Comparison of ENCODE assay signal across 8 cellular contexts in genomic region chr21:33915368-33916199, GRCh38. TPM values are rescaled to one million over a fixed set of nuclear protein-coding genes. Genes with fewer than 3 reads are reported as not detected.
DNase-seq lines count a peak whose midpoint lies in the region; ATAC-seq, FAIRE-seq and TF ChIP-seq lines count a peak whose summit lies in the region.

A gene with protein sequence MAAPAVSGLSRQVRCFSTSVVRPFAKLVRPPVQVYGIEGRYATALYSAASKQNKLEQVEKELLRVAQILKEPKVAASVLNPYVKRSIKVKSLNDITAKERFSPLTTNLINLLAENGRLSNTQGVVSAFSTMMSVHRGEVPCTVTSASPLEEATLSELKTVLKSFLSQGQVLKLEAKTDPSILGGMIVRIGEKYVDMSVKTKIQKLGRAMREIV (minus strand): TSS chr21:33915804. CDS start chr21:33915763, 41 bp downstream.

- H3K36me3 ChIP-seq in cardiac muscle cell = peaks cover 22% of the 10 kb centered on the region
- H3K36me3 ChIP-seq in parathyroid adenoma (ENCODE audit: control insufficient read depth, insufficient read depth, low read length) = no peaks in the 10 kb centered on the region
- H3K36me3 ChIP-seq in tibial nerve = peaks cover 0 to 26% (median 6%) of the 10 kb centered on the region in 3 donors

- 0 to 1% (median 1%) methylated on average over 45 of the region's 45 CpGs for WGBS in adipose tissue, 3 donors
- 0 to 1% methylated on average over 38 to 39 of the region's 45 CpGs for WGBS in tibial nerve, 2 donors

- POLR2A ChIA-PET in T-cell (lab: Charles Lee) = interaction anchor here (0.6 to 1.5 kb wide), 2 partner anchors 10 to 33 kb away, joined by 4 read pairs; no protein-coding TSS in a partner anchor

- peak within 1 kb of the TSS; percentile 93 to 95 for H3K27ac Mint-ChIP-seq in T-cell

- H3K4me1 ChIP-seq in cardiac muscle cell (ENCODE audit: low read depth) (peaks cover 17% of the 10 kb centered on the region), parathyroid adenoma (peaks cover 3% of the 10 kb centered on the region), tibial nerve (peaks cover 0 to 25% (median 7%) of the 10 kb centered on the region in 4 donors)

- peak within 1 kb of the TSS; percentile 87 for H2AFZ ChIP-seq in parathyroid adenoma

- peak within 1 kb of the TSS; percentile 64 for H3K4me2 ChIP-seq in parathyroid adenoma (ENCODE audit: low read length)

- TF ChIP-seq EP300 in tibial nerve (IDR thresholded peaks at IDR 0.05) = peak; percentile 94

- peak; percentile 78 for DNase-seq in GM12891 (ENCODE audit: insufficient read length, low spot score)
- peak; percentile 87 for DNase-seq in NCI-H1436 treated with DMSO at 0.1 percent for 48 hours (lab: John Stamatoyannopoulos, UW)
- peak; percentile 88 to 95 (median 93) for DNase-seq in T-cell
- peak; percentile 98 to 99 for DNase-seq in cardiac muscle cell (ENCODE audit: low read depth in 1 of 2, low spot score in 1 of 2)
- peak; percentile 90 to 91 for DNase-seq in tibial nerve (ENCODE audit: low spot score in 2 of 2)

- peak within 1 kb of the TSS; percentile 98 to 99 (median 98) for H3K4me3 Mint-ChIP-seq in T-cell

- peak within 1 kb of the TSS; percentile 81 for H3K4me3 ChIP-seq in cardiac muscle cell
- H3K4me3 ChIP-seq in parathyroid adenoma (ENCODE audit: low read depth, low read length) = peak within 1 kb of the TSS; percentile 87
- H3K4me3 ChIP-seq in tibial nerve = peak within 1 kb of the TSS; percentile 66 to 94 (median 88)

- peak; percentile 96 for TF ChIP-seq POLR2A in GM12891 (IDR thresholded peaks at IDR 0.05; ENCODE audit: low read depth, low read length)
- peak; percentile 53 to 82 for TF ChIP-seq POLR2A in tibial nerve (IDR thresholded peaks at IDR 0.05)

- ATAC-seq in HG02840 (IDR thresholded peaks at IDR 0.05; ENCODE audit: low FRiP score, unreplicated experiment) = peak; percentile 98
- ATAC-seq in T-cell (replicated peaks in 1 of 4) = peak; percentile 99 to 100 (median 100)

- FAIRE-seq in GM12891 (lab: Jason Lieb, UNC) = peak; percentile 99

- no peaks in the 10 kb centered on the region for H3K9me3 Mint-ChIP-seq in T-cell

- peaks cover 18% of the 10 kb centered on the region for H3K36me3 Mint-ChIP-seq in T-cell

- peaks cover 4% of the 10 kb centered on the region for H3K79me2 ChIP-seq in parathyroid adenoma

- H3K27me3 Mint-ChIP-seq in T-cell = no peaks in the 10 kb centered on the region

- H3K27ac ChIP-seq in adipose tissue (ENCODE audit: low read depth, low read length) (no peak within 1 kb of the TSS), cardiac muscle cell (peak within 1 kb of the TSS; percentile 42), parathyroid adenoma (peak within 1 kb of the TSS; percentile 80), tibial nerve (peak within 1 kb of the TSS; percentile 48 to 91 (median 88))

- no peaks in the 10 kb centered on the region for H3K27me3 ChIP-seq in cardiac muscle cell
- H3K27me3 ChIP-seq in parathyroid adenoma (ENCODE audit: control insufficient read depth, insufficient read depth, low read length) = no peaks in the 10 kb centered on the region
- no peaks in the 10 kb centered on the region for H3K27me3 ChIP-seq in tibial nerve

- TF ChIP-seq CTCF in cardiac muscle cell (IDR thresholded peaks at IDR 0.05; ENCODE audit: low read depth, low read length) = no peak
- TF ChIP-seq CTCF in parathyroid adenoma (IDR thresholded peaks at IDR 0.05) = no peak
- peak in 2 of 5 experiments; percentile 25 to 32 for TF ChIP-seq CTCF in tibial nerve (IDR thresholded peaks at IDR 0.05)

- CTCF ChIA-PET in T-cell (lab: Charles Lee) = interaction anchor here in 1 of 2 donors (0.6 to 4.5 kb wide), 2 partner anchors 157 to 432 kb away, joined by 3 to 15 read pairs; no protein-coding TSS in a partner anchor

- H3K9me3 ChIP-seq in cardiac muscle cell (ENCODE audit: low read depth) (no peaks in the 10 kb centered on the region), parathyroid adenoma (ENCODE audit: control insufficient read depth, low read length) (no peaks in the 10 kb centered on the region), tibial nerve (no peaks in the 10 kb centered on the region)

- H3K4me1 Mint-ChIP-seq in T-cell = peaks cover 27 to 36% (median 34%) of the 10 kb centered on the region in 3 donors

- peak within 1 kb of the TSS; percentile 49 for H3K9ac ChIP-seq in parathyroid adenoma

TF ChIP-seq in GM12891, 5 proteins besides CTCF, POLR2A, EP300 and RAD21:
- TF ChIP-seq POU2F2 (IDR thresholded peaks at IDR 0.05; ENCODE audit: low read depth, low read length) (peak; percentile 74), TAF1 (IDR thresholded peaks at IDR 0.05; ENCODE audit: low read depth, low read length) (peak; percentile 88), SPI1 (IDR thresholded peaks at IDR 0.05; ENCODE audit: low read depth, low read length) (0 out of 2 replicates have a peak, but pooled peaks have one; percentile 0), POLR2AphosphoS5 (IDR thresholded peaks at IDR 0.05; ENCODE audit: low read depth, low read length) (peak; percentile 96), PAX5 (IDR thresholded peaks at IDR 0.05; ENCODE audit: insufficient read depth, low read length, severe bottlenecking) (no peak)

RNA-seq across cellular contexts. Expression of the gene that starts here (rescaled TPM):
- polyA plus RNA-seq in GM12891 (2012; ENCODE audit: low read depth, missing spikeins) = 368 TPM
- 100 to 1,000 TPM; 125 to 138 (median 137) TPM for total RNA-seq in T-cell
- 100 to 1,000 TPM; 144 to 356 (median 313) TPM for polyA plus RNA-seq in adipose tissue
- 251 and 646 TPM in 2 replicates for total RNA-seq in cardiac muscle cell
- polyA plus RNA-seq in cardiac muscle cell = 808 and 1,053 TPM in 2 replicates
- total RNA-seq in tibial nerve = 100 to 1,000 TPM; 121 to 213 (median 148) TPM
